ENCODE assay signal across 31 cellular contexts in genomic region chr4:140472156-140472555, GRCh38. TPM values are rescaled to one million over a fixed set of nuclear protein-coding genes. Genes with fewer than 3 reads are reported as not detected.
"Had no signal": no experiment of that assay in that cellular context is flagged by ENCODE, and none has a peak within 500 bp of the region (broad histone marks: within the 10 kb centered on the region; RNA-seq: fewer than 3 reads in every experiment).

No MANE protein-coding gene starts in this region.

- H3K36me3 ChIP-seq: ascending aorta, MG63 had no signal

- H3K27me3 ChIP-seq: ascending aorta, body of pancreas had no signal

- DNase-seq: activated B cell treated with CpG ODN at 0.5 μM for 24 hours; activated CD4-positive, alpha-beta T cell treated with anti-CD3 and anti-CD28 coated beads for 1 hour; activated CD4-positive, alpha-beta T cell treated with anti-CD3 and anti-CD28 coated beads, Interleukin-2, amount 10 ng/mL, durations not matched to agents 24 days and 14 days; activated CD4-positive, alpha-beta T cell treated with anti-CD3 and anti-CD28 coated beads, Interleukin-2, amount 50 U/mL, for 48 hours; activated CD8-positive, alpha-beta memory T cell treated with anti-CD3 and anti-CD28 coated beads, Interleukin-2, amount 10 ng/mL, durations not matched to agents 7 days and 5 days; activated effector memory CD4-positive, alpha-beta T cell treated with Interleukin-2 at 50 U/mL for 16 hours; activated naive CD4-positive, alpha-beta T cell treated with Interleukin-2 at 50 U/mL for 16 hours; activated naive CD8-positive, alpha-beta T cell treated with anti-CD3 and anti-CD28 coated beads, Interleukin-2, amount 50 U/mL, for 24 hours; activated T-cell treated with anti-CD3 and anti-CD28 coated beads, Interleukin-2, amount 50 U/mL, for 24 hours; amniotic stem cell; body of pancreas; MG63; MV-4-11; NCI-H1092 treated with DMSO at 0.1 percent for 48 hours; NCI-H1417 treated with DMSO at 0.1 percent for 48 hours; NCI-H1694; NCI-H2029; NCI-H2171 treated with DMSO at 0.1 percent for 48 hours; NCI-H345; NCI-H510A; NCI-H526 treated with DMSO at 0.1 percent for 48 hours; PC-9; SIG-M5; SK-N-SH; SW 1271; T-helper 17 cell; T-helper 9 cell had no signal

- ATAC-seq: activated CD8-positive, alpha-beta memory T cell treated with anti-CD3 and anti-CD28 coated beads, Interleukin-2, amount 10 ng/mL, durations not matched to agents 7 days and 5 days; activated naive CD4-positive, alpha-beta T cell treated with anti-CD3 and anti-CD28 coated beads, Interleukin-2, amount 50 U/mL, for 72 hours; activated naive CD8-positive, alpha-beta T cell treated with anti-CD3 and anti-CD28 coated beads, Interleukin-2, amount 50 U/mL, for 24 hours; body of pancreas; T-helper 17 cell had no signal

- H3K4me3 ChIP-seq: ascending aorta, body of pancreas, MG63, PC-9 had no signal

RNA-seq across cellular contexts. Expression of gene MGAT4D, which starts 25.9 kb away (rescaled TPM):
- total RNA-seq: activated B cell treated with CpG ODN at 0.5 μM for 24 hours; activated CD4-positive, alpha-beta T cell treated with anti-CD3 and anti-CD28 coated beads, Interleukin-2, amount 10 ng/mL, durations not matched to agents 24 days and 14 days; activated CD8-positive, alpha-beta memory T cell treated with anti-CD3 and anti-CD28 coated beads, Interleukin-2, amount 10 ng/mL, durations not matched to agents 7 days and 5 days; activated naive CD4-positive, alpha-beta T cell treated with anti-CD3 and anti-CD28 coated beads, Interleukin-2, amount 50 U/mL, for 72 hours; activated T-helper 1 cell treated with anti-CD3 and anti-CD28 coated beads, Interleukin-12 subunit alpha, Interleukin-12 subunit beta, Interleukin-2, Interleukin-4 antibody, amounts not matched to agents 30 ng/mL and 10 ng/mL and 1 ng/mL, durations not matched to agents 14 hours and 24 hours and 36 hours; ascending aorta; body of pancreas; PC-9; RPMI7951; T-helper 17 cell had no signal

RNA-seq across cellular contexts. Expression of gene CLGN, which starts 44.7 kb away (rescaled TPM):
- total RNA-seq: activated B cell treated with CpG ODN at 0.5 μM for 24 hours; activated CD4-positive, alpha-beta T cell treated with anti-CD3 and anti-CD28 coated beads, Interleukin-2, amount 10 ng/mL, durations not matched to agents 24 days and 14 days; activated naive CD4-positive, alpha-beta T cell treated with anti-CD3 and anti-CD28 coated beads, Interleukin-2, amount 50 U/mL, for 72 hours; activated T-helper 1 cell treated with anti-CD3 and anti-CD28 coated beads, Interleukin-12 subunit alpha, Interleukin-12 subunit beta, Interleukin-2, Interleukin-4 antibody, amounts not matched to agents 30 ng/mL and 10 ng/mL and 1 ng/mL, durations not matched to agents 14 hours and 24 hours and 36 hours; ascending aorta; T-helper 17 cell had no signal
